ENCODE assay signal across 8 cellular contexts in genomic region chr4:128454281-128455075, GRCh38.
DNase-seq lines count a peak whose midpoint lies in the region; ATAC-seq and TF ChIP-seq lines count a peak whose summit lies in the region.

No MANE protein-coding gene starts in this region.

- H3K9me3 ChIP-seq in lower lobe of right lung: no peaks in the 10 kb centered on the region

- peak; percentile 80 for DNase-seq in COR-L47 (lab: John Stamatoyannopoulos, UW)
- DNase-seq in NCI-H526 treated with DMSO at 0.1 percent for 48 hours (lab: John Stamatoyannopoulos, UW): peak; percentile 19
- DNase-seq in activated CD4-positive, alpha-beta T cell treated with anti-CD3 and anti-CD28 coated beads, Interleukin-2, amount 50 U/mL, for 24 hours (ENCODE audit: low read depth in 1 of 2, low spot score in 1 of 2): peak; percentile 23 to 50
- peak; percentile 32 to 87 (median 78) for DNase-seq in dorsolateral prefrontal cortex
- peak; percentile 79 for DNase-seq in lower lobe of right lung
- peak; percentile 29 to 41 for DNase-seq in stimulated activated CD8-positive, alpha-beta memory T cell treated with anti-CD3 and anti-CD28 coated beads, Interleukin-15, amount 100 ng/mL, for 4 hours (ENCODE audit: low read depth in 2 of 2)

- H3K27ac ChIP-seq in dorsolateral prefrontal cortex: peak overlapping the region in 3 of 59 donors; percentile 29 to 59 (median 30)
- no peak overlapping the region for H3K27ac ChIP-seq in lower lobe of right lung

- peak; percentile 98 for ATAC-seq in GM19467 (IDR thresholded peaks at IDR 0.05; ENCODE audit: unreplicated experiment)
- ATAC-seq in HG03558 (IDR thresholded peaks at IDR 0.05; ENCODE audit: extremely low read depth, unreplicated experiment): peak; percentile 100
- ATAC-seq in lower lobe of right lung: peak; percentile 92 to 94

- no peaks in the 10 kb centered on the region for H3K36me3 ChIP-seq in lower lobe of right lung

- peak; percentile 42 to 83 (median 75) for TF ChIP-seq CTCF in dorsolateral prefrontal cortex (IDR thresholded peaks at IDR 0.05 in 54 of 56, conservative IDR thresholded peaks at IDR 0.05 in 2 of 56; ENCODE audit: low read depth in 1 of 56, partially characterized antibody in 56 of 56)
- peak; percentile 75 for TF ChIP-seq CTCF in lower lobe of right lung (IDR thresholded peaks at IDR 0.05)

- peaks cover 24% of the 10 kb centered on the region for H3K4me1 ChIP-seq in lower lobe of right lung

- intact Hi-C loops in dorsolateral prefrontal cortex (cut with DNase I) (loop anchor here (2.0 to 10.0 kb wide), 5 partner anchors 113 to 410 kb away; partner anchors contain the start of gene JADE1 (in 1 of the 2)), lower lobe of right lung (cut with DNase I) (no loop called here)

- H3K27me3 ChIP-seq in dorsolateral prefrontal cortex: no peaks in the 10 kb centered on the region
- H3K27me3 ChIP-seq in lower lobe of right lung (ENCODE audit: low read depth): no peaks in the 10 kb centered on the region

- peak overlapping the region in 21 of 59 donors; percentile 2 to 39 (median 24) for H3K4me3 ChIP-seq in dorsolateral prefrontal cortex
- no peak overlapping the region for H3K4me3 ChIP-seq in lower lobe of right lung

Comparison
In these comparisons a context has a peak if more than half of its experiments do, and no peak if none do; other contexts are left out.
1. DNase-seq: peak in every context shown above with its lines; median percentile 80 in COR-L47; 79 in lower lobe of right lung; 78 in dorsolateral prefrontal cortex; 36 in activated CD4-positive, alpha-beta T cell treated with anti-CD3 and anti-CD28 coated beads, Interleukin-2, amount 50 U/mL, for 24 hours; 35 in stimulated activated CD8-positive, alpha-beta memory T cell treated with anti-CD3 and anti-CD28 coated beads, Interleukin-15, amount 100 ng/mL, for 4 hours; 19 in NCI-H526 treated with DMSO at 0.1 percent for 48 hours.